In the genomic region with DNA sequence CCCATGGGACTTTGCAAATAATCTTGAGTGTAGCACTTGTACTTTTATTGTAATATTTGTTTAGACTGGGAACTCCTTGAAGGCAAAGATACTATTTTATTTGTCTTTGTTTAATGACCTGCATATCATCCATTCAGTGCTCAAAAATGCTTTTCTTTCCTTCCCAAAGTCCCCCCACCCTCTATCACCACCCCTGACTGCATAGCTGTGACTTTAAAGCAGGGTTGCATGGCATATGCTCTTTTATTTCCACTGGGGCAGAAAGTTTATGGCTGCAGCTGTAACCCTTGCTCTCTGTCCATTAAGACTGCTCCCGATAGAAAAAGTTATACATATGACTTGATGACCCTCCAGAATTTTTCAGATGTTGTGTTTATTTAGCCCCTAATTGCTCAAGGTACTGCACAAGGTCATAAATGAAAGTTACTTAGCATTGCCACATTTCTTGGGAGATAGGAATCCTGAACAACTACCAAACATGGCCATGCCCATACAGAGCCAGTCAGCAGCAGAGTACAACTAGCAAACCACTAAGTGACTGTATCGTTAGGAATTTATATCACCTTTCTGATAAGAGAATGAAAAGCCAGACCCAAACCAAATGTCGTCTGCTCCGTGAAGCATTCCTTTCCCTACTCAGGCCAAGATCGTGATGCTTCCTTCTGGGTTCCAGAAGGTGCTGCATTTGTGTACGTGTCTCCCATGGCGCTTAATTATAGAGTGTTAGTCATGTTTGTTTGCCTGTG, we compare ENCODE assay signal across 11 cellular contexts.
DNase-seq lines count a peak whose midpoint lies in the region; ATAC-seq, FAIRE-seq and TF ChIP-seq lines count a peak whose summit lies in the region.
"Had no signal": no experiment of that assay in that cellular context is flagged by ENCODE, and none has a peak within 500 bp of the region (broad histone marks: within the 10 kb centered on the region; RNA-seq: fewer than 3 reads in every experiment).

No MANE protein-coding gene starts in this region.

- no peak for FAIRE-seq in K562 (lab: Jason Lieb, UNC)

- no peak for TF ChIP-seq EP300 in K562 (IDR thresholded peaks at IDR 0.05; ENCODE audit: low read length)

- peaks cover 57% of the 10 kb centered on the region for H3K4me1 Mint-ChIP-seq in CD8-positive, alpha-beta T cell (ENCODE audit: low read depth)
- peaks cover 31 to 65% (median 61%) of the 10 kb centered on the region in 4 donors for H3K4me1 Mint-ChIP-seq in naive thymus-derived CD8-positive, alpha-beta T cell

- POLR2A ChIA-PET in CD8-positive, alpha-beta T cell (lab: Charles Lee), result no interaction called here
- POLR2A ChIA-PET in HEK293 (lab: Yijun Ruan, JAX), result no interaction called here
- POLR2A ChIA-PET in K562 (lab: Yijun Ruan, JAX), result no interaction called here
- POLR2A ChIA-PET in naive thymus-derived CD8-positive, alpha-beta T cell (lab: Charles Lee), result no interaction called here

- in situ Hi-C loops in K562 (cut with MboI), result no loop called here

- peaks cover 31% of the 10 kb centered on the region for H3K4me1 ChIP-seq in CD8-positive, alpha-beta T cell (ENCODE audit: insufficient read depth, low read length)
- peaks cover 23% of the 10 kb centered on the region for H3K4me1 ChIP-seq in HEK293 (ENCODE audit: control insufficient read depth, insufficient read depth, low read length)
- peaks cover 0 to 36% of the 10 kb centered on the region in 2 experiments; a peak in 3 of 5 replicates for H3K4me1 ChIP-seq in K562 (replicated peaks in 1 of 2; ENCODE audit: control insufficient read depth in 2 of 2, insufficient read depth in 2 of 2, low read length in 2 of 2)
- H3K4me1 ChIP-seq in left lung, result peaks cover 17 to 30% of the 10 kb centered on the region in 2 donors

- no peaks in the 10 kb centered on the region for H3K27me3 ChIP-seq in CD8-positive, alpha-beta T cell (ENCODE audit: insufficient read depth, low read length)
- H3K27me3 ChIP-seq in K562 (ENCODE audit: control insufficient read depth in 2 of 2, insufficient read depth in 2 of 2, low read length in 2 of 2) (no peaks in the 10 kb centered on the region), left lung (no peaks in the 10 kb centered on the region)

- H3K36me3 Mint-ChIP-seq in CD8-positive, alpha-beta T cell, result no peaks in the 10 kb centered on the region
- no peaks in the 10 kb centered on the region for H3K36me3 Mint-ChIP-seq in naive thymus-derived CD8-positive, alpha-beta T cell

- no peaks in the 10 kb centered on the region for H3K9me3 ChIP-seq in CD8-positive, alpha-beta T cell (ENCODE audit: low read length)
- H3K9me3 ChIP-seq in HEK293 (ENCODE audit: control insufficient read depth, insufficient read depth, low read depth, low read length), result no peaks in the 10 kb centered on the region
- H3K9me3 ChIP-seq in K562 (replicated peaks; ENCODE audit: control insufficient read depth, insufficient read depth, low read depth, low read length), result no peaks in the 10 kb centered on the region
- H3K9me3 ChIP-seq in left lung, result no peaks in the 10 kb centered on the region

- H3K4me2 ChIP-seq in K562 (ENCODE audit: insufficient read depth, low read length), result no peak overlapping the region

- intact Hi-C loops in CD8-positive, alpha-beta T cell (cut with DNase I, micrococcal nuclease), result no loop called here
- intact Hi-C loops in K562 (cut with micrococcal nuclease) (no loop called here), left lung (cut with DNase I) (no loop called here)

- 55% methylated on average over 7 of the region's 7 CpGs for WGBS in K562 (ENCODE audit: insufficient coverage, low coverage, missing lambda C conversion rate)

- H3K4me3 Mint-ChIP-seq in CD8-positive, alpha-beta T cell, result no peak overlapping the region
- peak overlapping the region in 1 of 10 donors; percentile 4 for H3K4me3 Mint-ChIP-seq in naive thymus-derived CD8-positive, alpha-beta T cell

- H3K9me1 ChIP-seq in K562 (ENCODE audit: control insufficient read depth, insufficient read depth, low read length), result no peaks in the 10 kb centered on the region

- BruUV-seq in K562 (replicated peaks; lab: Mats Ljungman, UMichigan), result no TSS peak

- no peak overlapping the region for H3K4me3 ChIP-seq in CD8-positive, alpha-beta T cell (ENCODE audit: low read depth, low read length)
- H3K4me3 ChIP-seq in HEK293 (ENCODE audit: low read depth, low read length) (no peak overlapping the region), K562 (no peak overlapping the region), left lung (no peak overlapping the region)

- H3K79me2 ChIP-seq in K562 (ENCODE audit: control insufficient read depth, insufficient read depth, low read length), result peaks cover 55% of the 10 kb centered on the region

- no peaks in the 10 kb centered on the region for H3K9me3 Mint-ChIP-seq in CD8-positive, alpha-beta T cell
- no peaks in the 10 kb centered on the region for H3K9me3 Mint-ChIP-seq in naive thymus-derived CD8-positive, alpha-beta T cell

- no peak overlapping the region for H3K27ac ChIP-seq in CD8-positive, alpha-beta T cell (ENCODE audit: low read depth, low read length)
- no peak overlapping the region for H3K27ac ChIP-seq in HEK293 (ENCODE audit: extremely low read depth, low read depth, low read length)
- no peak overlapping the region for H3K27ac ChIP-seq in K562 (ENCODE audit: extremely low read depth, low read depth, low read length)
- H3K27ac ChIP-seq in left lung, result no peak overlapping the region

- no peaks in the 10 kb centered on the region for H4K20me1 ChIP-seq in K562 (replicated peaks; ENCODE audit: control insufficient read depth, insufficient read depth, low read length)

- CTCF ChIA-PET in CD8-positive, alpha-beta T cell (lab: Charles Lee), result no interaction called here
- CTCF ChIA-PET in HEK293 (lab: Yijun Ruan, JAX) (interaction anchor here (0.6 to 0.7 kb wide), 2 partner anchors 109 to 249 kb away, joined by 3 to 4 read pairs; no protein-coding TSS in a partner anchor), K562 (lab: Yijun Ruan, JAX; ENCODE audit: low intra/inter-chr PET ratio) (interaction anchor here (0.6 kb wide), 1 partner anchor 25 kb away, joined by 3 read pairs; no protein-coding TSS in a partner anchor)

- no peak for TF ChIP-seq RAD21 in K562 (CRISPR knock-in tag; conservative IDR thresholded peaks at IDR 0.05 in 1 of 2, IDR thresholded peaks at IDR 0.05 in 1 of 2)

- H3K36me3 ChIP-seq in CD8-positive, alpha-beta T cell (ENCODE audit: insufficient read depth, low read length), result no peaks in the 10 kb centered on the region
- no peaks in the 10 kb centered on the region for H3K36me3 ChIP-seq in HEK293 (ENCODE audit: control insufficient read depth in 2 of 2, insufficient read depth in 1 of 2, low read length in 2 of 2)
- no peaks in the 10 kb centered on the region; the same call in 2 of the 3 replicates for H3K36me3 ChIP-seq in K562 (ENCODE audit: control insufficient read depth, insufficient read depth, low read length)
- no peaks in the 10 kb centered on the region for H3K36me3 ChIP-seq in left lung

- no peak for DNase-seq in CD8-positive, alpha-beta T cell
- DNase-seq in K562 (ENCODE audit: extremely low read depth in 1 of 4, low spot score in 3 of 4) (no peak), left lung (no peak), activated gamma-delta T cell treated with Interleukin-2 at 50 U/mL for 16 hours (no peak), GM20000 (ENCODE audit: low spot score) (no peak)
- DNase-seq in naive thymus-derived CD8-positive, alpha-beta T cell, result no peak
- DNase-seq: NCI-H82; stimulated activated naive CD4-positive, alpha-beta T cell; T-helper 9 cell had no signal

- H2AFZ ChIP-seq in K562 (ENCODE audit: low read depth, low read length), result no peak overlapping the region

- H3K9ac ChIP-seq in K562 (ENCODE audit: insufficient read depth in 1 of 2, low read depth in 2 of 2, low read length in 2 of 2), result no peak overlapping the region

- H3K27ac Mint-ChIP-seq in CD8-positive, alpha-beta T cell, result peak overlapping the region; percentile 30
- H3K27ac Mint-ChIP-seq in naive thymus-derived CD8-positive, alpha-beta T cell, result peak overlapping the region in 3 of 10 donors; percentile 3 to 12 (median 9)

- TF ChIP-seq CTCF in CD8-positive, alpha-beta T cell (IDR thresholded peaks at IDR 0.05), result no peak
- TF ChIP-seq CTCF in HEK293 (tag by site-specific recombination; IDR thresholded peaks at IDR 0.05) (no peak), K562 (IDR thresholded peaks at IDR 0.05 in 2 of 3, conservative IDR thresholded peaks at IDR 0.05 in 1 of 3; ENCODE audit: insufficient read depth in 2 of 3, low read depth in 1 of 3, low read length in 3 of 3) (no peak), left lung (IDR thresholded peaks at IDR 0.05) (no peak), GM20000 (IDR thresholded peaks at IDR 0.05; ENCODE audit: extremely low read depth, missing control alignments) (no peak)

- H3K27me3 Mint-ChIP-seq in CD8-positive, alpha-beta T cell (ENCODE audit: low read depth), result no peaks in the 10 kb centered on the region
- H3K27me3 Mint-ChIP-seq in naive thymus-derived CD8-positive, alpha-beta T cell, result no peaks in the 10 kb centered on the region

- ATAC-seq in CD8-positive, alpha-beta T cell, result no peak
- no peak for ATAC-seq in K562
- peak; percentile 61 for ATAC-seq in left lung
- ATAC-seq in naive thymus-derived CD8-positive, alpha-beta T cell, result no peak
- ATAC-seq in GM21737 (IDR thresholded peaks at IDR 0.05; ENCODE audit: unreplicated experiment), result no peak

- TF ChIP-seq POLR2A in K562 (conservative IDR thresholded peaks at IDR 0.05), result no peak

TF ChIP-seq in HEK293, 187 proteins besides CTCF, POLR2A, EP300 and RAD21 (continues in another document):
- TF ChIP-seq ZNF610 (tag by site-specific recombination; IDR thresholded peaks at IDR 0.05; ENCODE audit: borderline replicate concordance) (no peak), ZNF600 (tag by site-specific recombination; IDR thresholded peaks at IDR 0.05) (peak; percentile 68)

TF ChIP-seq in K562, 482 proteins besides CTCF, POLR2A, EP300 and RAD21:
- TF ChIP-seq HNRNPL (IDR thresholded peaks at IDR 0.05; ENCODE audit: low read depth, low read length) (no peak), ZNF311 (CRISPR knock-in tag; IDR thresholded peaks at IDR 0.05) (no peak), PHTF2 (CRISPR knock-in tag; IDR thresholded peaks at IDR 0.05) (no peak), ZKSCAN8 (CRISPR knock-in tag; IDR thresholded peaks at IDR 0.05) (peak; percentile 93), ZNF124 (CRISPR knock-in tag; IDR thresholded peaks at IDR 0.05) (no peak), RB1 (IDR thresholded peaks at IDR 0.05; ENCODE audit: low read depth) (no peak), ZNF324 (CRISPR knock-in tag; IDR thresholded peaks at IDR 0.05) (no peak), JUNB (CRISPR knock-in tag; conservative IDR thresholded peaks at IDR 0.05) (no peak), ZNF224 (CRISPR knock-in tag; IDR thresholded peaks at IDR 0.05) (no peak), BHLHE40 (IDR thresholded peaks at IDR 0.05; ENCODE audit: low read length) (no peak), FOSL1 (tag; conservative IDR thresholded peaks at IDR 0.05) (0 out of 2 replicates have a peak, but pooled peaks have one; percentile 60)
